In the genomic region with DNA sequence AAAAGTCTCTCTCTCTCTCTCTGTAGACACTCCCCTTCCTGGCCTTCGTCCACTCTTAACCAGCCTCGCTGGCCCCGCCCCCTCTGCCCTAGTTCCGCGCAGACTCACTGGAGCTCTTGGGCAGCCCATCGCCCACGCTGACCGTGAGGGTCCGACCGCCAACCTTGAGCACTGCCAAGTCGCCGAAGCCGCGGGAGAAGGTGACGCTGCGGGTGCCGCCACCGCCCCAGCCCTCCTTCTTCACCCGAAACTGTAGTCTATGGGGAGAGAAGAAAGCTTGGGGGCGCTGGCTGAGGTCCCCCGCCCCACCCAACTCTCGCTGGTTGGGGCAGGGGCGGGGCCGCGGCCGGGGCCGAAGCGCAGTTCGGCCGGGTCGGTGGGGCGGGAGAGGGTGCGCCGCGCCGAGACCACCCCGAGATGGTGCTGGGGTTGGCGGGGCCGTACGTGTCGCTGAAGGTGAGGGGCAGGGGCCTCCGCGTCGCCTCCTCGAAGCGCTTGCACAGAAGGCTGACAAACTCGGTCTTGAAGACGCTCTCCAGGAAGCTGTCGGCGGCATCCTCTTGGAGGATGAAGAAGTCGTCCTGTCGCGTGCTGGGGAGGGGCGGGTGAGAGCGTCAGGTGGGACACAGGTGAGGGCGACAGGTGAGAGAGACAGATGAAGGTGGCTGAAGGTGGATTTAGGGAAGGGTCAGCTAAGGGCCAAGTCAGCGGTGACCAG, we compare ENCODE assay signal across 1 cellular context.
TF ChIP-seq lines count a peak whose summit lies in the region.

No MANE protein-coding gene starts in this region.

TF ChIP-seq in HEK293, 187 proteins besides CTCF, POLR2A, EP300 and RAD21 (continued from another document and continues in another):
- TF ChIP-seq, protein P1, sequence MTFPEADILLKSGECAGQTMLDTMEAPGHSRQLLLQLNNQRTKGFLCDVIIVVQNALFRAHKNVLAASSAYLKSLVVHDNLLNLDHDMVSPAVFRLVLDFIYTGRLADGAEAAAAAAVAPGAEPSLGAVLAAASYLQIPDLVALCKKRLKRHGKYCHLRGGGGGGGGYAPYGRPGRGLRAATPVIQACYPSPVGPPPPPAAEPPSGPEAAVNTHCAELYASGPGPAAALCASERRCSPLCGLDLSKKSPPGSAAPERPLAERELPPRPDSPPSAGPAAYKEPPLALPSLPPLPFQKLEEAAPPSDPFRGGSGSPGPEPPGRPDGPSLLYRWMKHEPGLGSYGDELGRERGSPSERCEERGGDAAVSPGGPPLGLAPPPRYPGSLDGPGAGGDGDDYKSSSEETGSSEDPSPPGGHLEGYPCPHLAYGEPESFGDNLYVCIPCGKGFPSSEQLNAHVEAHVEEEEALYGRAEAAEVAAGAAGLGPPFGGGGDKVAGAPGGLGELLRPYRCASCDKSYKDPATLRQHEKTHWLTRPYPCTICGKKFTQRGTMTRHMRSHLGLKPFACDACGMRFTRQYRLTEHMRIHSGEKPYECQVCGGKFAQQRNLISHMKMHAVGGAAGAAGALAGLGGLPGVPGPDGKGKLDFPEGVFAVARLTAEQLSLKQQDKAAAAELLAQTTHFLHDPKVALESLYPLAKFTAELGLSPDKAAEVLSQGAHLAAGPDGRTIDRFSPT (tag by site-specific recombination; IDR thresholded peaks at IDR 0.05), result no peak; the same call in 1 of the 2 replicates
- TF ChIP-seq ZSCAN30 (tag by site-specific recombination; IDR thresholded peaks at IDR 0.05) (no peak), ZNF48 (tag by site-specific recombination; IDR thresholded peaks at IDR 0.05) (no peak), ZNF132 (tag by site-specific recombination; IDR thresholded peaks at IDR 0.05; ENCODE audit: borderline replicate concordance) (no peak), OSR2 (tag by site-specific recombination; IDR thresholded peaks at IDR 0.05) (no peak), ZNF404 (tag by site-specific recombination; IDR thresholded peaks at IDR 0.05) (no peak), ZNF416 (tag by site-specific recombination; IDR thresholded peaks at IDR 0.05) (no peak), ZNF16 (tag by site-specific recombination; IDR thresholded peaks at IDR 0.05; ENCODE audit: low read depth) (no peak), ZNF341 (tag by site-specific recombination; IDR thresholded peaks at IDR 0.05; ENCODE audit: low read depth) (no peak), ZNF423 (tag by site-specific recombination; IDR thresholded peaks at IDR 0.05) (no peak), ZNF529 (tag by site-specific recombination; IDR thresholded peaks at IDR 0.05; ENCODE audit: insufficient replicate concordance) (no peak), ZEB2 (tag by site-specific recombination; IDR thresholded peaks at IDR 0.05) (0 out of 2 replicates have a peak, but pooled peaks have one; percentile 94), BCL11B (tag by site-specific recombination; IDR thresholded peaks at IDR 0.05; ENCODE audit: low read depth) (no peak), ZNF221 (tag by site-specific recombination; IDR thresholded peaks at IDR 0.05; ENCODE audit: borderline replicate concordance) (no peak), EGR2 (tag by site-specific recombination; IDR thresholded peaks at IDR 0.05; ENCODE audit: low read depth) (0 out of 2 replicates have a peak, but pooled peaks have one; percentile 3), ZNF266 (tag by site-specific recombination; IDR thresholded peaks at IDR 0.05; ENCODE audit: low read depth) (no peak), ZNF184 (tag by site-specific recombination; IDR thresholded peaks at IDR 0.05) (no peak), ZNF214 (tag by site-specific recombination; IDR thresholded peaks at IDR 0.05; ENCODE audit: borderline replicate concordance) (no peak), MEIS1 (CRISPR knock-in tag; IDR thresholded peaks at IDR 0.05; ENCODE audit: borderline replicate concordance) (no peak), SCRT1 (tag by site-specific recombination; IDR thresholded peaks at IDR 0.05; ENCODE audit: borderline replicate concordance) (peak; percentile 100), ZNF223 (tag by site-specific recombination; IDR thresholded peaks at IDR 0.05) (no peak), ZIC2 (tag by site-specific recombination; IDR thresholded peaks at IDR 0.05) (no peak), ZBTB7A (tag by site-specific recombination; IDR thresholded peaks at IDR 0.05; ENCODE audit: low read depth) (peak; percentile 24; the same call in 1 of the 2 replicates), ZNF654 (tag by site-specific recombination; IDR thresholded peaks at IDR 0.05; ENCODE audit: low read depth) (no peak), ZNF624 (tag by site-specific recombination; IDR thresholded peaks at IDR 0.05) (no peak)
- TF ChIP-seq, protein P2, sequence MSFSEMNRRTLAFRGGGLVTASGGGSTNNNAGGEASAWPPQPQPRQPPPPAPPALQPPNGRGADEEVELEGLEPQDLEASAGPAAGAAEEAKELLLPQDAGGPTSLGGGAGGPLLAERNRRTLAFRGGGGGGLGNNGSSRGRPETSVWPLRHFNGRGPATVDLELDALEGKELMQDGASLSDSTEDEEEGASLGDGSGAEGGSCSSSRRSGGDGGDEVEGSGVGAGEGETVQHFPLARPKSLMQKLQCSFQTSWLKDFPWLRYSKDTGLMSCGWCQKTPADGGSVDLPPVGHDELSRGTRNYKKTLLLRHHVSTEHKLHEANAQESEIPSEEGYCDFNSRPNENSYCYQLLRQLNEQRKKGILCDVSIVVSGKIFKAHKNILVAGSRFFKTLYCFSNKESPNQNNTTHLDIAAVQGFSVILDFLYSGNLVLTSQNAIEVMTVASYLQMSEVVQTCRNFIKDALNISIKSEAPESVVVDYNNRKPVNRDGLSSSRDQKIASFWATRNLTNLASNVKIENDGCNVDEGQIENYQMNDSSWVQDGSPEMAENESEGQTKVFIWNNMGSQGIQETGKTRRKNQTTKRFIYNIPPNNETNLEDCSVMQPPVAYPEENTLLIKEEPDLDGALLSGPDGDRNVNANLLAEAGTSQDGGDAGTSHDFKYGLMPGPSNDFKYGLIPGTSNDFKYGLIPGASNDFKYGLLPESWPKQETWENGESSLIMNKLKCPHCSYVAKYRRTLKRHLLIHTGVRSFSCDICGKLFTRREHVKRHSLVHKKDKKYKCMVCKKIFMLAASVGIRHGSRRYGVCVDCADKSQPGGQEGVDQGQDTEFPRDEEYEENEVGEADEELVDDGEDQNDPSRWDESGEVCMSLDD (tag by site-specific recombination; IDR thresholded peaks at IDR 0.05), result no peak
- TF ChIP-seq, protein P3, sequence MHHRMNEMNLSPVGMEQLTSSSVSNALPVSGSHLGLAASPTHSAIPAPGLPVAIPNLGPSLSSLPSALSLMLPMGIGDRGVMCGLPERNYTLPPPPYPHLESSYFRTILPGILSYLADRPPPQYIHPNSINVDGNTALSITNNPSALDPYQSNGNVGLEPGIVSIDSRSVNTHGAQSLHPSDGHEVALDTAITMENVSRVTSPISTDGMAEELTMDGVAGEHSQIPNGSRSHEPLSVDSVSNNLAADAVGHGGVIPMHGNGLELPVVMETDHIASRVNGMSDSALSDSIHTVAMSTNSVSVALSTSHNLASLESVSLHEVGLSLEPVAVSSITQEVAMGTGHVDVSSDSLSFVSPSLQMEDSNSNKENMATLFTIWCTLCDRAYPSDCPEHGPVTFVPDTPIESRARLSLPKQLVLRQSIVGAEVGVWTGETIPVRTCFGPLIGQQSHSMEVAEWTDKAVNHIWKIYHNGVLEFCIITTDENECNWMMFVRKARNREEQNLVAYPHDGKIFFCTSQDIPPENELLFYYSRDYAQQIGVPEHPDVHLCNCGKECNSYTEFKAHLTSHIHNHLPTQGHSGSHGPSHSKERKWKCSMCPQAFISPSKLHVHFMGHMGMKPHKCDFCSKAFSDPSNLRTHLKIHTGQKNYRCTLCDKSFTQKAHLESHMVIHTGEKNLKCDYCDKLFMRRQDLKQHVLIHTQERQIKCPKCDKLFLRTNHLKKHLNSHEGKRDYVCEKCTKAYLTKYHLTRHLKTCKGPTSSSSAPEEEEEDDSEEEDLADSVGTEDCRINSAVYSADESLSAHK (tag by site-specific recombination; IDR thresholded peaks at IDR 0.05), result no peak
- TF ChIP-seq, protein P4, sequence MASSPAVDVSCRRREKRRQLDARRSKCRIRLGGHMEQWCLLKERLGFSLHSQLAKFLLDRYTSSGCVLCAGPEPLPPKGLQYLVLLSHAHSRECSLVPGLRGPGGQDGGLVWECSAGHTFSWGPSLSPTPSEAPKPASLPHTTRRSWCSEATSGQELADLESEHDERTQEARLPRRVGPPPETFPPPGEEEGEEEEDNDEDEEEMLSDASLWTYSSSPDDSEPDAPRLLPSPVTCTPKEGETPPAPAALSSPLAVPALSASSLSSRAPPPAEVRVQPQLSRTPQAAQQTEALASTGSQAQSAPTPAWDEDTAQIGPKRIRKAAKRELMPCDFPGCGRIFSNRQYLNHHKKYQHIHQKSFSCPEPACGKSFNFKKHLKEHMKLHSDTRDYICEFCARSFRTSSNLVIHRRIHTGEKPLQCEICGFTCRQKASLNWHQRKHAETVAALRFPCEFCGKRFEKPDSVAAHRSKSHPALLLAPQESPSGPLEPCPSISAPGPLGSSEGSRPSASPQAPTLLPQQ (tag by site-specific recombination; IDR thresholded peaks at IDR 0.05), result 0 out of 2 replicates have a peak, but pooled peaks have one; percentile 5
- TF ChIP-seq, protein P5, sequence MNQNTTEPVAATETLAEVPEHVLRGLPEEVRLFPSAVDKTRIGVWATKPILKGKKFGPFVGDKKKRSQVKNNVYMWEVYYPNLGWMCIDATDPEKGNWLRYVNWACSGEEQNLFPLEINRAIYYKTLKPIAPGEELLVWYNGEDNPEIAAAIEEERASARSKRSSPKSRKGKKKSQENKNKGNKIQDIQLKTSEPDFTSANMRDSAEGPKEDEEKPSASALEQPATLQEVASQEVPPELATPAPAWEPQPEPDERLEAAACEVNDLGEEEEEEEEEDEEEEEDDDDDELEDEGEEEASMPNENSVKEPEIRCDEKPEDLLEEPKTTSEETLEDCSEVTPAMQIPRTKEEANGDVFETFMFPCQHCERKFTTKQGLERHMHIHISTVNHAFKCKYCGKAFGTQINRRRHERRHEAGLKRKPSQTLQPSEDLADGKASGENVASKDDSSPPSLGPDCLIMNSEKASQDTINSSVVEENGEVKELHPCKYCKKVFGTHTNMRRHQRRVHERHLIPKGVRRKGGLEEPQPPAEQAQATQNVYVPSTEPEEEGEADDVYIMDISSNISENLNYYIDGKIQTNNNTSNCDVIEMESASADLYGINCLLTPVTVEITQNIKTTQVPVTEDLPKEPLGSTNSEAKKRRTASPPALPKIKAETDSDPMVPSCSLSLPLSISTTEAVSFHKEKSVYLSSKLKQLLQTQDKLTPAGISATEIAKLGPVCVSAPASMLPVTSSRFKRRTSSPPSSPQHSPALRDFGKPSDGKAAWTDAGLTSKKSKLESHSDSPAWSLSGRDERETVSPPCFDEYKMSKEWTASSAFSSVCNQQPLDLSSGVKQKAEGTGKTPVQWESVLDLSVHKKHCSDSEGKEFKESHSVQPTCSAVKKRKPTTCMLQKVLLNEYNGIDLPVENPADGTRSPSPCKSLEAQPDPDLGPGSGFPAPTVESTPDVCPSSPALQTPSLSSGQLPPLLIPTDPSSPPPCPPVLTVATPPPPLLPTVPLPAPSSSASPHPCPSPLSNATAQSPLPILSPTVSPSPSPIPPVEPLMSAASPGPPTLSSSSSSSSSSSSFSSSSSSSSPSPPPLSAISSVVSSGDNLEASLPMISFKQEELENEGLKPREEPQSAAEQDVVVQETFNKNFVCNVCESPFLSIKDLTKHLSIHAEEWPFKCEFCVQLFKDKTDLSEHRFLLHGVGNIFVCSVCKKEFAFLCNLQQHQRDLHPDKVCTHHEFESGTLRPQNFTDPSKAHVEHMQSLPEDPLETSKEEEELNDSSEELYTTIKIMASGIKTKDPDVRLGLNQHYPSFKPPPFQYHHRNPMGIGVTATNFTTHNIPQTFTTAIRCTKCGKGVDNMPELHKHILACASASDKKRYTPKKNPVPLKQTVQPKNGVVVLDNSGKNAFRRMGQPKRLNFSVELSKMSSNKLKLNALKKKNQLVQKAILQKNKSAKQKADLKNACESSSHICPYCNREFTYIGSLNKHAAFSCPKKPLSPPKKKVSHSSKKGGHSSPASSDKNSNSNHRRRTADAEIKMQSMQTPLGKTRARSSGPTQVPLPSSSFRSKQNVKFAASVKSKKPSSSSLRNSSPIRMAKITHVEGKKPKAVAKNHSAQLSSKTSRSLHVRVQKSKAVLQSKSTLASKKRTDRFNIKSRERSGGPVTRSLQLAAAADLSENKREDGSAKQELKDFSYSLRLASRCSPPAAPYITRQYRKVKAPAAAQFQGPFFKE (tag by site-specific recombination; IDR thresholded peaks at IDR 0.05; ENCODE audit: borderline replicate concordance), result 0 out of 2 replicates have a peak, but pooled peaks have one; percentile 52
- TF ChIP-seq, protein P6, sequence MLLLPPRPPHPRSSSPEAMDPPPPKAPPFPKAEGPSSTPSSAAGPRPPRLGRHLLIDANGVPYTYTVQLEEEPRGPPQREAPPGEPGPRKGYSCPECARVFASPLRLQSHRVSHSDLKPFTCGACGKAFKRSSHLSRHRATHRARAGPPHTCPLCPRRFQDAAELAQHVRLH (tag by site-specific recombination; IDR thresholded peaks at IDR 0.05), result no peak
- TF ChIP-seq, protein P7, sequence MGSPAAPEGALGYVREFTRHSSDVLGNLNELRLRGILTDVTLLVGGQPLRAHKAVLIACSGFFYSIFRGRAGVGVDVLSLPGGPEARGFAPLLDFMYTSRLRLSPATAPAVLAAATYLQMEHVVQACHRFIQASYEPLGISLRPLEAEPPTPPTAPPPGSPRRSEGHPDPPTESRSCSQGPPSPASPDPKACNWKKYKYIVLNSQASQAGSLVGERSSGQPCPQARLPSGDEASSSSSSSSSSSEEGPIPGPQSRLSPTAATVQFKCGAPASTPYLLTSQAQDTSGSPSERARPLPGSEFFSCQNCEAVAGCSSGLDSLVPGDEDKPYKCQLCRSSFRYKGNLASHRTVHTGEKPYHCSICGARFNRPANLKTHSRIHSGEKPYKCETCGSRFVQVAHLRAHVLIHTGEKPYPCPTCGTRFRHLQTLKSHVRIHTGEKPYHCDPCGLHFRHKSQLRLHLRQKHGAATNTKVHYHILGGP (tag by site-specific recombination; IDR thresholded peaks at IDR 0.05), result no peak
- TF ChIP-seq, protein P8, sequence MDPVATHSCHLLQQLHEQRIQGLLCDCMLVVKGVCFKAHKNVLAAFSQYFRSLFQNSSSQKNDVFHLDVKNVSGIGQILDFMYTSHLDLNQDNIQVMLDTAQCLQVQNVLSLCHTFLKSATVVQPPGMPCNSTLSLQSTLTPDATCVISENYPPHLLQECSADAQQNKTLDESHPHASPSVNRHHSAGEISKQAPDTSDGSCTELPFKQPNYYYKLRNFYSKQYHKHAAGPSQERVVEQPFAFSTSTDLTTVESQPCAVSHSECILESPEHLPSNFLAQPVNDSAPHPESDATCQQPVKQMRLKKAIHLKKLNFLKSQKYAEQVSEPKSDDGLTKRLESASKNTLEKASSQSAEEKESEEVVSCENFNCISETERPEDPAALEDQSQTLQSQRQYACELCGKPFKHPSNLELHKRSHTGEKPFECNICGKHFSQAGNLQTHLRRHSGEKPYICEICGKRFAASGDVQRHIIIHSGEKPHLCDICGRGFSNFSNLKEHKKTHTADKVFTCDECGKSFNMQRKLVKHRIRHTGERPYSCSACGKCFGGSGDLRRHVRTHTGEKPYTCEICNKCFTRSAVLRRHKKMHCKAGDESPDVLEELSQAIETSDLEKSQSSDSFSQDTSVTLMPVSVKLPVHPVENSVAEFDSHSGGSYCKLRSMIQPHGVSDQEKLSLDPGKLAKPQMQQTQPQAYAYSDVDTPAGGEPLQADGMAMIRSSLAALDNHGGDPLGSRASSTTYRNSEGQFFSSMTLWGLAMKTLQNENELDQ (tag by site-specific recombination; IDR thresholded peaks at IDR 0.05; ENCODE audit: low read depth), result no peak
- TF ChIP-seq, protein P9, sequence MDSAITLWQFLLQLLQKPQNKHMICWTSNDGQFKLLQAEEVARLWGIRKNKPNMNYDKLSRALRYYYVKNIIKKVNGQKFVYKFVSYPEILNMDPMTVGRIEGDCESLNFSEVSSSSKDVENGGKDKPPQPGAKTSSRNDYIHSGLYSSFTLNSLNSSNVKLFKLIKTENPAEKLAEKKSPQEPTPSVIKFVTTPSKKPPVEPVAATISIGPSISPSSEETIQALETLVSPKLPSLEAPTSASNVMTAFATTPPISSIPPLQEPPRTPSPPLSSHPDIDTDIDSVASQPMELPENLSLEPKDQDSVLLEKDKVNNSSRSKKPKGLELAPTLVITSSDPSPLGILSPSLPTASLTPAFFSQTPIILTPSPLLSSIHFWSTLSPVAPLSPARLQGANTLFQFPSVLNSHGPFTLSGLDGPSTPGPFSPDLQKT (IDR thresholded peaks at IDR 0.05; ENCODE audit: borderline replicate concordance, low read depth, low read length), result no peak
